In the genomic region with DNA sequence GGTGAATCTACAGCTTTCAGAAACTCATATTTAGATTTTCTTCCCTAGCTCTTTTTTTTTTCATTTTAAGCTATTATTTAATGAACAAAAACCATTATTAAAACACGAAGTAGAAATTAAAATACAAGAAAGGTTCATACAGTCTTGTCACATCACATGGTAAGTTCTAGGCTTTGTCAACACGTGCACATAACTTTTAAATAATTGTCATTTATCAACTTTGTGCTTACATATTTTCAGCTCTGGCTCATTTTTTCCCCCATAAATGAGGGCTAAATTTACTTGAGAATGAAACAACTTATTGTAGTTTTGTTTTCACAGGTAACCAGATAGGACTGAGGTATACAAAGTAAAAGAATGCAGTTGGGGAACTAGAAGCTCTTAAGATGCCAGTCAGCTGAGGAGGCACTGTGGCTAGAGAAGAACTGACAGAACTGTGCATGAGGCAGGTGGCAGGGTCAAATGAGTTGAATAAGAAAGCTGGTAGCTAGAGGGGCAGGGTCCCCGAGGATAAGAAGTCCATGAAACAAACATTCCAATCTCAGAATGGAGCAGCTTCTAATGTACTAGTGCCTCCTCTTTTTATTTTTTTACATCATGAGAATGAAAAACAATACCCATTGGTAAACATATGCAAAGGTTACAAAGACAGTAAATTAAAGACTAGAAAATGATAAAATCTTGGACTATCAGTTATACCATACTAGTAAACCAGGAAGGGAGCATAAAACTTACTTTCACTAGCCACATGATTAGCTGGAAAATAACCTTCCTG, we compare ENCODE assay signal across 11 cellular contexts.
DNase-seq lines count a peak whose midpoint lies in the region; ATAC-seq and TF ChIP-seq lines count a peak whose summit lies in the region.
"Had no signal": no experiment of that assay in that cellular context is flagged by ENCODE, and none has a peak within 500 bp of the region (broad histone marks: within the 10 kb centered on the region; RNA-seq: fewer than 3 reads in every experiment).

No MANE protein-coding gene starts in this region.

- DNase-seq in GM12865 (ENCODE audit: low read depth): peak; percentile 72
- no peak for DNase-seq in activated T-helper 2 cell treated with anti-CD3 and anti-CD28 coated beads, Interferon-gamma antibody, Interleukin-2, Interleukin-4, amounts not matched to agents 10 μg/mL and 5 μg/mL and 100 μg/mL, durations not matched to agents 14 hours and 24 hours and 36 hours (ENCODE audit: low spot score)
- DNase-seq in RKO (ENCODE audit: low spot score): no peak
- no peak for DNase-seq in activated CD4-positive, CD25-positive, alpha-beta regulatory T cell (lab: John Stamatoyannopoulos, UW)
- no peak for DNase-seq in NCI-H446 treated with DMSO at 0.1 percent for 48 hours (lab: John Stamatoyannopoulos, UW)
- DNase-seq in ACHN: no peak
- DNase-seq: activated T-cell treated with anti-CD3 and anti-CD28 coated beads, Interleukin-2, amount 50 U/mL, for 4 hours; DMS 273 treated with DMSO at 0.1 percent for 48 hours; PC-3 had no signal

- H3K4me3 ChIP-seq in GM12865 (ENCODE audit: low read depth, low read length): no peak overlapping the region

- in situ Hi-C loops in ACHN (cut with HindIII; ENCODE audit: low pct_ligation_motif_present, low pct_unique_long_range_greater_than_20kb, low sequenced_read_pairs): no loop called here

- no peak for TF ChIP-seq CTCF in GM12865 (IDR thresholded peaks at IDR 0.05; ENCODE audit: insufficient read depth, low read depth, low read length, missing control alignments)

- H3K4me3 Mint-ChIP-seq in activated T-helper 2 cell treated with anti-CD3 and anti-CD28 coated beads, Interferon-gamma antibody, Interleukin-2, Interleukin-4, amounts not matched to agents 10 μg/mL and 5 μg/mL and 100 μg/mL, durations not matched to agents 14 hours and 24 hours and 36 hours (ENCODE audit: low read depth): no peak overlapping the region
- H3K4me3 Mint-ChIP-seq: activated T-cell treated with anti-CD3 and anti-CD28 coated beads, Interleukin-2, amount 50 U/mL, for 4 hours had no signal

- peak overlapping the region; percentile 61 for H3K27ac Mint-ChIP-seq in activated T-helper 2 cell treated with anti-CD3 and anti-CD28 coated beads, Interferon-gamma antibody, Interleukin-2, Interleukin-4, amounts not matched to agents 10 μg/mL and 5 μg/mL and 100 μg/mL, durations not matched to agents 14 hours and 24 hours and 36 hours

- H3K4me1 Mint-ChIP-seq in activated T-helper 2 cell treated with anti-CD3 and anti-CD28 coated beads, Interferon-gamma antibody, Interleukin-2, Interleukin-4, amounts not matched to agents 10 μg/mL and 5 μg/mL and 100 μg/mL, durations not matched to agents 14 hours and 24 hours and 36 hours (ENCODE audit: low read depth): peaks cover 37% of the 10 kb centered on the region

- H3K27me3 Mint-ChIP-seq in activated T-helper 2 cell treated with anti-CD3 and anti-CD28 coated beads, Interferon-gamma antibody, Interleukin-2, Interleukin-4, amounts not matched to agents 10 μg/mL and 5 μg/mL and 100 μg/mL, durations not matched to agents 14 hours and 24 hours and 36 hours (ENCODE audit: low read depth): no peaks in the 10 kb centered on the region

- H3K36me3 Mint-ChIP-seq in activated T-helper 2 cell treated with anti-CD3 and anti-CD28 coated beads, Interferon-gamma antibody, Interleukin-2, Interleukin-4, amounts not matched to agents 10 μg/mL and 5 μg/mL and 100 μg/mL, durations not matched to agents 14 hours and 24 hours and 36 hours (ENCODE audit: low read depth): peaks cover 78% of the 10 kb centered on the region

- H3K9me3 Mint-ChIP-seq in activated T-helper 2 cell treated with anti-CD3 and anti-CD28 coated beads, Interferon-gamma antibody, Interleukin-2, Interleukin-4, amounts not matched to agents 10 μg/mL and 5 μg/mL and 100 μg/mL, durations not matched to agents 14 hours and 24 hours and 36 hours: no peaks in the 10 kb centered on the region
- H3K9me3 Mint-ChIP-seq: activated T-cell treated with anti-CD3 and anti-CD28 coated beads, Interleukin-2, amount 50 U/mL, for 4 hours had no signal

- ATAC-seq in GM19468 (IDR thresholded peaks at IDR 0.05; ENCODE audit: extremely low read depth, unreplicated experiment) (peak; percentile 33), HG03135 (IDR thresholded peaks at IDR 0.05; ENCODE audit: unreplicated experiment) (peak; percentile 62)
- ATAC-seq: PC-3 had no signal

- intact Hi-C loops in activated T-helper 2 cell treated with anti-CD3 and anti-CD28 coated beads, Interferon-gamma antibody, Interleukin-2, Interleukin-4, amounts not matched to agents 10 μg/mL and 5 μg/mL and 100 μg/mL, durations not matched to agents 14 hours and 24 hours and 36 hours (cut with micrococcal nuclease): loop anchor here (1.0 to 2.0 kb wide), 3 partner anchors 24 to 341 kb away; no protein-coding TSS in a partner anchor
